ENCODE assay signal across 21 cellular contexts in the genomic region with DNA sequence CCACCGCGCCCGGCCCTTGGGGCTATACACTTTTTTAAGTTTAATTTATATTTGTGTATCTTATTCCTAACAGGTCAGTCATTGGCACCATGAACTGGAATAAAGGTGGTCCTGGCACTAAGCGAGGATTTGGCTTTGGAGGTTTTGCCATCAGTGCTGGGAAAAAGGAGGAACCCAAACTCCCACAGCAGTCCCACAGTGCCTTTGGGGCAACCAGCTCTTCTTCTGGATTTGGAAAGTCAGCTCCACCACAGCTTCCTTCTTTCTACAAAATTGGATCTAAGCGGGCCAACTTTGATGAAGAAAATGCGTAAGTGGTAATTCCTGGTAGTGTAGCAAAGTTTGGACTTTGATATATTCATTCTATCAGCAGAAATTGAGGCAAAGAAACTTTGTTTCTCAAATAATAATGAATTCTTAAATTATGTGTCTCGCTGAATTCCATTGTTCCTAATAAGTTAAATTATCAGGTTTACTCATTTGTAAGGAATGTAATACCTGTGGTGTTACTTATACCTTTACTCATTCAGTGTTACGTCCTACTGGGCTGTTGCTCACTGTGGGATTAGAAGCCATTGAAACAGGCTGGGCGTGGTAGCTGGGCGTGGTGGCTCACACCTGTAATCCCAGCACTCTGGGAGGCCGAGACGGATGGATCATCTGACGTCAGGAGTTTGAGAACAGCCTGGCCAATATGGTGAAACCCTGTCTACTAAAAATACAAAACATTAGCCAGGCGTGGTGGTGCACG.
"Had no signal": no experiment of that assay in that cellular context is flagged by ENCODE, and none has a peak within 500 bp of the region (broad histone marks: within the 10 kb centered on the region; RNA-seq: fewer than 3 reads in every experiment).

No MANE protein-coding gene starts in this region.

- H3K4me1 Mint-ChIP-seq: neural progenitor cell had no signal

- H3K4me3 Mint-ChIP-seq: activated CD4-positive, alpha-beta memory T cell treated with anti-CD3 and anti-CD28 coated beads, Interleukin-2, amount 10 ng/mL, durations not matched to agents 7 days and 5 days; activated CD4-positive, alpha-beta T cell treated with anti-CD3 and anti-CD28 coated beads for 36 hours; activated T-cell treated with anti-CD3 and anti-CD28 coated beads, Interleukin-2, amount 50 U/mL, for 72 hours; central memory CD8-positive, alpha-beta T cell; naive B cell; neural progenitor cell; stimulated activated effector memory CD8-positive, alpha-beta T cell treated with anti-CD3 and anti-CD28 coated beads, Interleukin-12 subunit alpha, Interleukin-12 subunit beta, amount 100 ng/mL, for 72 hours; T-helper 17 cell had no signal

- DNase-seq: activated CD4-positive, alpha-beta memory T cell treated with anti-CD3 and anti-CD28 coated beads, Interleukin-2, amount 10 ng/mL, durations not matched to agents 7 days and 5 days; activated CD4-positive, alpha-beta T cell treated with anti-CD3 and anti-CD28 coated beads for 36 hours; activated CD8-positive, alpha-beta memory T cell treated with anti-CD3 and anti-CD28 coated beads, Interleukin-2, amount 50 U/mL, for 4 hours; activated gamma-delta T cell; activated T-cell treated with anti-CD3 and anti-CD28 coated beads, Interleukin-2, amount 50 U/mL, for 72 hours; body of pancreas; cortex of kidney; effector CD4-positive, alpha-beta T cell; heart right ventricle; left colon; naive B cell; pancreas; T-helper 17 cell; thyroid gland had no signal

- H3K4me1 ChIP-seq: neural progenitor cell, thyroid gland, vagina had no signal

- H3K27ac Mint-ChIP-seq: activated CD4-positive, alpha-beta memory T cell treated with anti-CD3 and anti-CD28 coated beads, Interleukin-2, amount 10 ng/mL, durations not matched to agents 7 days and 5 days; activated CD4-positive, alpha-beta T cell treated with anti-CD3 and anti-CD28 coated beads for 36 hours; activated naive CD4-positive, alpha-beta T cell treated with anti-CD3 and anti-CD28 coated beads, Interleukin-2, amount 50 U/mL, for 72 hours; activated T-cell treated with anti-CD3 and anti-CD28 coated beads, Interleukin-2, amount 50 U/mL, for 72 hours; neural progenitor cell; stimulated activated effector memory CD8-positive, alpha-beta T cell treated with anti-CD3 and anti-CD28 coated beads, Interleukin-12 subunit alpha, Interleukin-12 subunit beta, amount 100 ng/mL, for 72 hours had no signal

- H3K27ac ChIP-seq: body of pancreas, gastroesophageal sphincter, neural progenitor cell, pancreas, thyroid gland, vagina had no signal

- H3K27me3 ChIP-seq: body of pancreas, gastroesophageal sphincter, heart right ventricle, neural progenitor cell, pancreas, thyroid gland, vagina had no signal

- H3K27me3 Mint-ChIP-seq: activated CD4-positive, alpha-beta memory T cell treated with anti-CD3 and anti-CD28 coated beads, Interleukin-2, amount 10 ng/mL, durations not matched to agents 7 days and 5 days; activated CD4-positive, alpha-beta T cell treated with anti-CD3 and anti-CD28 coated beads for 36 hours; central memory CD8-positive, alpha-beta T cell; naive B cell; T-helper 17 cell had no signal

- H3K4me3 ChIP-seq: body of pancreas, gastroesophageal sphincter, heart right ventricle, lung, neural progenitor cell, pancreas, thyroid gland, vagina had no signal

- H3K9me3 Mint-ChIP-seq: activated CD4-positive, alpha-beta memory T cell treated with anti-CD3 and anti-CD28 coated beads, Interleukin-2, amount 10 ng/mL, durations not matched to agents 7 days and 5 days; activated naive CD4-positive, alpha-beta T cell treated with anti-CD3 and anti-CD28 coated beads, Interleukin-2, amount 50 U/mL, for 72 hours; activated T-cell treated with anti-CD3 and anti-CD28 coated beads, Interleukin-2, amount 50 U/mL, for 72 hours; central memory CD8-positive, alpha-beta T cell; naive B cell; neural progenitor cell; stimulated activated effector memory CD8-positive, alpha-beta T cell treated with anti-CD3 and anti-CD28 coated beads, Interleukin-12 subunit alpha, Interleukin-12 subunit beta, amount 100 ng/mL, for 72 hours had no signal

- H3K36me3 Mint-ChIP-seq: activated naive CD4-positive, alpha-beta T cell treated with anti-CD3 and anti-CD28 coated beads, Interleukin-2, amount 50 U/mL, for 72 hours; naive B cell had no signal

- H3K9me3 ChIP-seq: body of pancreas, gastroesophageal sphincter, heart right ventricle, pancreas, thyroid gland, vagina had no signal
